16 cellular contexts compared by ENCODE assay signal in genomic region chr5:180008433-180008832, GRCh38.
DNase-seq lines count a peak whose midpoint lies in the region; ATAC-seq and TF ChIP-seq lines count a peak whose summit lies in the region.
"Had no signal": no experiment of that assay in that cellular context is flagged by ENCODE, and none has a peak within 500 bp of the region (broad histone marks: within the 10 kb centered on the region; RNA-seq: fewer than 3 reads in every experiment).

No MANE protein-coding gene starts in this region.

- H2BK120ac ChIP-seq in neuronal stem cell (ENCODE audit: low read depth, low read length) = no peak overlapping the region

- TF ChIP-seq CTCF in HL-60 (IDR thresholded peaks at IDR 0.05; ENCODE audit: insufficient read depth, low read length) (no peak), endodermal cell (conservative IDR thresholded peaks at IDR 0.05) (no peak), coronary artery (IDR thresholded peaks at IDR 0.05) (no peak)

- H3K79me1 ChIP-seq in neuronal stem cell (ENCODE audit: low read depth, low read length) = peaks cover 2% of the 10 kb centered on the region

- H4K8ac ChIP-seq in neuronal stem cell (ENCODE audit: low read depth, low read length) = no peak overlapping the region

- no peak overlapping the region for H3K4ac ChIP-seq in neuronal stem cell (ENCODE audit: low read length)

- no peak overlapping the region for H3K23ac ChIP-seq in neuronal stem cell (ENCODE audit: low read depth, low read length, poor library complexity)

- H3K36me3 ChIP-seq in endodermal cell (ENCODE audit: control insufficient read depth, insufficient read depth, low read length) (peaks cover 54% of the 10 kb centered on the region), neuronal stem cell (replicated peaks in 1 of 2; ENCODE audit: control insufficient read depth in 2 of 2, insufficient read depth in 2 of 2, low read length in 2 of 2) (peaks cover 16 to 87% of the 10 kb centered on the region in 2 donors)

- H3K4me1 ChIP-seq in endodermal cell (ENCODE audit: control insufficient read depth, insufficient read depth, low read length) (peaks cover 20% of the 10 kb centered on the region), neuronal stem cell (ENCODE audit: control insufficient read depth in 2 of 2, insufficient read depth in 1 of 2, low read depth in 1 of 2, low read length in 2 of 2) (peaks cover 0 to 7% of the 10 kb centered on the region in 2 donors)
- H3K4me1 ChIP-seq: SJCRH30 had no signal

- H3K14ac ChIP-seq in neuronal stem cell (ENCODE audit: low read length) = no peak overlapping the region

- H3K9me3 Mint-ChIP-seq in endodermal cell = no peaks in the 10 kb centered on the region
- H3K9me3 Mint-ChIP-seq: CD4-positive, alpha-beta memory T cell had no signal

- H3K27ac ChIP-seq in HL-60 (replicated peaks) (0 out of 2 replicates have a peak overlapping the region, but pooled peaks have one; percentile 22), endodermal cell (ENCODE audit: low read depth, low read length) (peak overlapping the region; percentile 9), neuronal stem cell (replicated peaks; ENCODE audit: low read length) (peak overlapping the region; percentile 50), coronary artery (no peak overlapping the region)
- H3K27ac ChIP-seq: SJCRH30 had no signal

- 94 to 97% methylated on average over 6 to 7 of the region's 7 CpGs for WGBS in endodermal cell (ENCODE audit: insufficient coverage in 1 of 2, insufficient read length in 1 of 2), 2 experiments
- WGBS in neuronal stem cell (ENCODE audit: extremely low coverage in 2 of 2, insufficient read length in 2 of 2, insufficient replicate concordance in 1 of 2), 2 donors = no CpG with 5 or more reads among the region's 7 CpGs

- H2BK15ac ChIP-seq in neuronal stem cell (ENCODE audit: low read length) = no peak overlapping the region

- no peak for DNase-seq in HL-60 (ENCODE audit: low read depth in 1 of 2, low spot score in 1 of 2)
- no peak for DNase-seq in T-helper 17 cell
- DNase-seq in endodermal cell = no peak
- no peak for DNase-seq in neuronal stem cell (ENCODE audit: low spot score)
- DNase-seq in NCI-H2029 treated with DMSO at 0.1 percent for 48 hours (lab: John Stamatoyannopoulos, UW) = no peak
- no peak for DNase-seq in coronary artery (ENCODE audit: low spot score)
- DNase-seq: Calu3; CD4-positive, alpha-beta memory T cell; Kasumi-1; NCI-H1930; NCI-H2171; NCI-H446 treated with DMSO at 0.1 percent for 48 hours; NCI-H774; RPMI8226; SJCRH30 had no signal

- no peak overlapping the region for H3K4me2 ChIP-seq in neuronal stem cell (ENCODE audit: insufficient read depth, low read length, poor library complexity, severe bottlenecking)

- peak overlapping the region; percentile 9 for H3K27ac Mint-ChIP-seq in T-helper 17 cell
- H3K27ac Mint-ChIP-seq in endodermal cell = peak overlapping the region; percentile 89
- H3K27ac Mint-ChIP-seq: CD4-positive, alpha-beta memory T cell had no signal

- no peak overlapping the region for H4K91ac ChIP-seq in neuronal stem cell (ENCODE audit: low read depth, low read length, poor library complexity)

- H3K9ac ChIP-seq in endodermal cell (ENCODE audit: extremely low read depth, low read length, poor library complexity, severe bottlenecking) (no peak overlapping the region), neuronal stem cell (ENCODE audit: low read depth, low read length, poor library complexity) (no peak overlapping the region)

- H3K9me3 ChIP-seq in T-helper 17 cell (ENCODE audit: control insufficient read depth, low read length, poor library complexity, severe bottlenecking) (no peaks in the 10 kb centered on the region), endodermal cell (ENCODE audit: control insufficient read depth, low read length) (no peaks in the 10 kb centered on the region), neuronal stem cell (replicated peaks in 1 of 2; ENCODE audit: control insufficient read depth in 2 of 2, insufficient read depth in 1 of 2, low read depth in 1 of 2, low read length in 2 of 2) (no peaks in the 10 kb centered on the region)
- H3K9me3 ChIP-seq: SJCRH30 had no signal

- no peak overlapping the region for H2AK5ac ChIP-seq in neuronal stem cell (ENCODE audit: low read depth, low read length)

- ATAC-seq in T-helper 17 cell (no peak), HG02885 (IDR thresholded peaks at IDR 0.05; ENCODE audit: poor library complexity, unreplicated experiment) (no peak)

- H3K27me3 Mint-ChIP-seq in T-helper 17 cell (no peaks in the 10 kb centered on the region), endodermal cell (ENCODE audit: insufficient read depth) (no peaks in the 10 kb centered on the region)
- H3K27me3 Mint-ChIP-seq: CD4-positive, alpha-beta memory T cell had no signal

- no peak overlapping the region for H2BK12ac ChIP-seq in neuronal stem cell (ENCODE audit: low read length)

- H2AFZ ChIP-seq in neuronal stem cell (ENCODE audit: low read length) = no peak overlapping the region

- H3K4me3 Mint-ChIP-seq in T-helper 17 cell = no peak overlapping the region
- no peak overlapping the region for H3K4me3 Mint-ChIP-seq in endodermal cell
- H3K4me3 Mint-ChIP-seq: CD4-positive, alpha-beta memory T cell had no signal

- no peak overlapping the region for H3K18ac ChIP-seq in neuronal stem cell (ENCODE audit: low read length)

- H3K27me3 ChIP-seq in HL-60 (ENCODE audit: insufficient read depth, poor library complexity, severe bottlenecking) = no peaks in the 10 kb centered on the region
- no peaks in the 10 kb centered on the region for H3K27me3 ChIP-seq in endodermal cell (ENCODE audit: control insufficient read depth, insufficient read depth, low read length, poor library complexity, severe bottlenecking)
- no peaks in the 10 kb centered on the region for H3K27me3 ChIP-seq in neuronal stem cell (ENCODE audit: control insufficient read depth in 3 of 3, insufficient read depth in 3 of 3, low read depth in 1 of 3, low read length in 3 of 3)
- H3K27me3 ChIP-seq: SJCRH30 had no signal

- H3K36me3 Mint-ChIP-seq in T-helper 17 cell (ENCODE audit: low read depth) (peaks cover 4% of the 10 kb centered on the region), endodermal cell (ENCODE audit: low read depth) (peaks cover 37% of the 10 kb centered on the region)

- H3K4me1 Mint-ChIP-seq in T-helper 17 cell (peaks cover 5% of the 10 kb centered on the region), endodermal cell (peaks cover 49% of the 10 kb centered on the region)

- no peak overlapping the region for H3K4me3 ChIP-seq in HL-60 (replicated peaks; ENCODE audit: insufficient read depth, low read length)
- H3K4me3 ChIP-seq in endodermal cell (ENCODE audit: low read length) = no peak overlapping the region
- no peak overlapping the region for H3K4me3 ChIP-seq in neuronal stem cell (ENCODE audit: low read length in 2 of 2)
- H3K4me3 ChIP-seq in coronary artery = no peak overlapping the region
- H3K4me3 ChIP-seq: SJCRH30 had no signal

- no peak overlapping the region for H2BK5ac ChIP-seq in neuronal stem cell (ENCODE audit: low read length)

Comparison
In these comparisons a context has a peak if more than half of its experiments do, and no peak if none do; other contexts are left out.
1. H3K27ac ChIP-seq: peak in HL-60 (single experiment), endodermal cell (single experiment) and neuronal stem cell (single experiment); none in coronary artery (0 of 2).